Comparison of ENCODE assay signal across 23 cellular contexts in the genomic region with DNA sequence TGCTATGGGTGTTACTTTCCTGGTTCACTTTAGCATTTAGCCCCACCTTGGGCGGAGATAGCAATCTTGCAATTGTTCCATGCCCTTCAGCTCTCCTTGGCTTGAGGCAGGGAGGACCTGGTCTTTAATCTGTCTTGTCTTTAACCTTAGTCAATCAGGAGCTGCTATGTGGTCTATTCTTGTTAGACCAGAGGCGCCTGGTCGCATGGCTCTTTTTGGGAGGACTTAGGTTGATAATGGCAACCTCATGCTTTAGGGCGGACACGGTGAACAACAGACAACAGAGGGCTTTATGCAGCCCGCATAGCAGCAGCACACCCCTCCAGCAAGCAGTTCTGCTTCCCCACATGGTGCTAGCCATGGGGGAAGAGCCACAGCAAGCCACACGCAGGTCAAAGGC. TPM values are rescaled to one million over a fixed set of nuclear protein-coding genes. Genes with fewer than 3 reads are reported as not detected.
DNase-seq lines count a peak whose midpoint lies in the region; ATAC-seq and TF ChIP-seq lines count a peak whose summit lies in the region.
"Had no signal": no experiment of that assay in that cellular context is flagged by ENCODE, and none has a peak within 500 bp of the region (broad histone marks: within the 10 kb centered on the region; RNA-seq: fewer than 3 reads in every experiment).

No MANE protein-coding gene starts in this region.

- no peaks in the 10 kb centered on the region; the same call in 1 of the 2 replicates for H3F3A ChIP-seq in GM23338 (replicated peaks; ENCODE audit: low read depth)
- peaks cover 55% of the 10 kb centered on the region for H3F3A ChIP-seq in neural progenitor cell (ENCODE audit: low read depth)

- peaks cover 7% of the 10 kb centered on the region; the same call in 1 of the 2 replicates for H3K4me1 ChIP-seq in GM23338 (ENCODE audit: insufficient read depth)
- no peaks in the 10 kb centered on the region for H3K4me1 ChIP-seq in endodermal cell (ENCODE audit: control insufficient read depth, insufficient read depth, low read length)
- H3K4me1 ChIP-seq in neural progenitor cell: peaks cover 30% of the 10 kb centered on the region
- H3K4me1 ChIP-seq in colonic mucosa: no peaks in the 10 kb centered on the region

- no peak overlapping the region for H3K9ac ChIP-seq in endodermal cell (ENCODE audit: extremely low read depth, low read length, poor library complexity, severe bottlenecking)
- no peak overlapping the region for H3K9ac ChIP-seq in neural progenitor cell
- no peak overlapping the region for H3K9ac ChIP-seq in colonic mucosa (ENCODE audit: low read depth in 2 of 2, low read length in 2 of 2)
- H3K9ac ChIP-seq: BLaER1 treated with 17β-estradiol and CSF1 and Interleukin-3, amounts not matched to agents 10 nM and 100 nM had no signal

- H3K27ac ChIP-seq in GM23338 (ENCODE audit: low read depth): no peak overlapping the region
- H3K27ac ChIP-seq in endodermal cell (ENCODE audit: low read depth, low read length): no peak overlapping the region
- no peak overlapping the region for H3K27ac ChIP-seq in neural progenitor cell
- no peak overlapping the region for H3K27ac ChIP-seq in colonic mucosa
- H3K27ac ChIP-seq: BLaER1 treated with 17β-estradiol and CSF1 and Interleukin-3, amounts not matched to agents 10 nM and 100 nM; RWPE1; SK-N-MC had no signal

- H3K4me3 ChIP-seq in GM23338 (no peak overlapping the region), endodermal cell (ENCODE audit: low read length) (no peak overlapping the region), neural progenitor cell (no peak overlapping the region), colonic mucosa (no peak overlapping the region)
- H3K4me3 ChIP-seq: BLaER1 treated with 17β-estradiol and CSF1 and Interleukin-3, amounts not matched to agents 10 nM and 100 nM; HAP-1; SK-N-MC had no signal

- peaks cover 2% of the 10 kb centered on the region for H3K27me3 Mint-ChIP-seq in GM23338 (ENCODE audit: insufficient read depth, low read depth, poor library complexity)
- peaks cover 8% of the 10 kb centered on the region for H3K27me3 Mint-ChIP-seq in endodermal cell (ENCODE audit: insufficient read depth)
- H3K27me3 Mint-ChIP-seq in neural progenitor cell (ENCODE audit: insufficient read depth, low read depth): peaks cover 6% of the 10 kb centered on the region

- H3K36me3 Mint-ChIP-seq in GM23338 (ENCODE audit: low read depth): no peaks in the 10 kb centered on the region
- no peaks in the 10 kb centered on the region for H3K36me3 Mint-ChIP-seq in endodermal cell (ENCODE audit: low read depth)
- H3K36me3 Mint-ChIP-seq in neural progenitor cell: no peaks in the 10 kb centered on the region
- H3K36me3 Mint-ChIP-seq: IgD-negative memory B cell had no signal

- ATAC-seq in GM23338: peak; percentile 44
- ATAC-seq: Panc1 had no signal

- 80 to 82% methylated on average over 3 to 7 of the region's 7 CpGs for WGBS in endodermal cell (ENCODE audit: insufficient coverage in 1 of 2, insufficient read length in 1 of 2), 2 experiments

- H3K9me3 ChIP-seq in endodermal cell (ENCODE audit: control insufficient read depth, low read length) (no peaks in the 10 kb centered on the region), neural progenitor cell (ENCODE audit: low read depth) (no peaks in the 10 kb centered on the region), colonic mucosa (no peaks in the 10 kb centered on the region)
- H3K9me3 ChIP-seq: HAP-1 had no signal

- peak overlapping the region; percentile 84 for H2AFZ ChIP-seq in GM23338
- no peak overlapping the region for H2AFZ ChIP-seq in neural progenitor cell (replicated peaks)

- no peaks in the 10 kb centered on the region for H3K79me2 ChIP-seq in GM23338 (replicated peaks; ENCODE audit: insufficient read depth)
- no peaks in the 10 kb centered on the region for H3K79me2 ChIP-seq in neural progenitor cell (ENCODE audit: low read depth)

- H3K4me3 Mint-ChIP-seq in GM23338 (no peak overlapping the region), endodermal cell (no peak overlapping the region), neural progenitor cell (no peak overlapping the region)
- H3K4me3 Mint-ChIP-seq: CD4-positive, alpha-beta T cell had no signal

- H3K4me2 ChIP-seq in GM23338 (no peak overlapping the region), neural progenitor cell (no peak overlapping the region)
- H3K4me2 ChIP-seq: BLaER1 treated with 17β-estradiol and CSF1 and Interleukin-3, amounts not matched to agents 10 nM and 100 nM had no signal

- no peak overlapping the region for H3K27ac Mint-ChIP-seq in GM23338
- H3K27ac Mint-ChIP-seq in endodermal cell: no peak overlapping the region
- H3K27ac Mint-ChIP-seq in neural progenitor cell: no peak overlapping the region
- H3K27ac Mint-ChIP-seq: CD4-positive, alpha-beta T cell had no signal

- intact Hi-C loops in colonic mucosa (cut with DNase I): no loop called here

- no peaks in the 10 kb centered on the region for H3K27me3 ChIP-seq in GM23338 (ENCODE audit: insufficient read depth)
- H3K27me3 ChIP-seq in endodermal cell (ENCODE audit: control insufficient read depth, insufficient read depth, low read length, poor library complexity, severe bottlenecking): no peaks in the 10 kb centered on the region
- peaks cover 100% of the 10 kb centered on the region for H3K27me3 ChIP-seq in neural progenitor cell
- H3K27me3 ChIP-seq in colonic mucosa: peaks cover 52% of the 10 kb centered on the region

- no peaks in the 10 kb centered on the region for H3K9me2 ChIP-seq in GM23338 (ENCODE audit: insufficient read depth)

- H3K9me3 Mint-ChIP-seq in GM23338: peaks cover 1% of the 10 kb centered on the region; the same call in 1 of the 3 replicates
- H3K9me3 Mint-ChIP-seq in endodermal cell: no peaks in the 10 kb centered on the region
- peaks cover 21% of the 10 kb centered on the region for H3K9me3 Mint-ChIP-seq in neural progenitor cell
- H3K9me3 Mint-ChIP-seq: CD4-positive, alpha-beta T cell had no signal

- no peaks in the 10 kb centered on the region for H3K36me3 ChIP-seq in GM23338 (ENCODE audit: insufficient read depth)
- H3K36me3 ChIP-seq in endodermal cell (ENCODE audit: control insufficient read depth, insufficient read depth, low read length): no peaks in the 10 kb centered on the region
- no peaks in the 10 kb centered on the region for H3K36me3 ChIP-seq in neural progenitor cell
- H3K36me3 ChIP-seq in colonic mucosa: no peaks in the 10 kb centered on the region
- H3K36me3 ChIP-seq: BLaER1 treated with 17β-estradiol and CSF1 and Interleukin-3, amounts not matched to agents 10 nM and 100 nM; HAP-1 had no signal

- TF ChIP-seq CTCF in GM23338 (conservative IDR thresholded peaks at IDR 0.05; ENCODE audit: low read depth in 2 of 2) (no peak), endodermal cell (conservative IDR thresholded peaks at IDR 0.05) (no peak), neural progenitor cell (IDR thresholded peaks at IDR 0.05) (no peak), colonic mucosa (IDR thresholded peaks at IDR 0.05) (no peak)

- DNase-seq in GM23338 (ENCODE audit: low spot score) (no peak), SK-MEL-5 (ENCODE audit: low read depth, low spot score) (peak; percentile 55), endodermal cell (peak; percentile 64), neural progenitor cell (ENCODE audit: low spot score) (peak; percentile 50), colonic mucosa (no peak), NCI-H1436 treated with DMSO at 0.1 percent for 48 hours (lab: John Stamatoyannopoulos, UW) (no peak)
- no peak for DNase-seq in stimulated activated naive CD4-positive, alpha-beta T cell (lab: John Stamatoyannopoulos, UW)
- DNase-seq: AML-193; CD4-positive, alpha-beta T cell; NCI-H1105; NCI-H146; NCI-H2029; NCI-H226; NCI-H510A; NCI-H69; SHP77; SW 1271 had no signal

- no peaks in the 10 kb centered on the region for H4K20me1 ChIP-seq in GM23338 (replicated peaks; ENCODE audit: insufficient read depth)
- H4K20me1 ChIP-seq in neural progenitor cell (ENCODE audit: low read depth): no peaks in the 10 kb centered on the region
- H4K20me1 ChIP-seq: BLaER1 treated with 17β-estradiol and CSF1 and Interleukin-3, amounts not matched to agents 10 nM and 100 nM had no signal

- H3K4me1 Mint-ChIP-seq in GM23338: peaks cover 21% of the 10 kb centered on the region
- peaks cover 17% of the 10 kb centered on the region for H3K4me1 Mint-ChIP-seq in endodermal cell
- peaks cover 20% of the 10 kb centered on the region for H3K4me1 Mint-ChIP-seq in neural progenitor cell

- in situ Hi-C loops in SK-MEL-5 (cut with HindIII; ENCODE audit: low pct_unique_long_range_greater_than_20kb, low sequenced_read_pairs): no loop called here

TF ChIP-seq in GM23338, 12 proteins besides CTCF, POLR2A, EP300 and RAD21 (continues in another document):
- TF ChIP-seq ZNF331 (CRISPR knock-in tag; IDR thresholded peaks at IDR 0.05; ENCODE audit: low read depth) (no peak), EZH2 (IDR thresholded peaks at IDR 0.05; ENCODE audit: low read depth, unreplicated experiment) (no peak)

RNA-seq across cellular contexts. Expression of gene ZDBF2, which starts 17.8 kb away (rescaled TPM):
- total RNA-seq in GM23338 (2014; rRNA removed; shearing (Covaris generic)): 35.6 and 41.1 TPM in 2 replicates
- polyA plus RNA-seq in GM23338 (2016; fragmentation: Nextera tagmentation; extraction: Ambion mirVana): 7.5 and 7.6 TPM in 2 replicates
- total RNA-seq in SK-MEL-5 (2014; rRNA removed; shearing (Covaris generic)): 13.1 and 14.0 TPM in 2 replicates
- 3.5 and 4.8 TPM in 2 replicates for polyA plus RNA-seq in SK-MEL-5 (2015; cell fraction: cytosol; rRNA removed)
- 25.9 and 29.9 TPM in 2 replicates for polyA plus RNA-seq in SK-MEL-5 (2015; cell fraction: nucleus; rRNA removed)
- total RNA-seq in endodermal cell (10 to 100 TPM; 14.1 to 27.0 TPM), neural progenitor cell (ENCODE audit: low replicate concordance) (42.6 and 83.6 TPM in 2 replicates), colonic mucosa (1 to 10 TPM; 1.7 to 5.8 TPM)
- 17.0 TPM for polyA plus RNA-seq in endodermal cell (2013, experiment 1 of 2)
- polyA plus RNA-seq in endodermal cell (2013, experiment 2 of 2): 17.5 TPM

Comparison
In these comparisons a context has a peak if more than half of its experiments do, and no peak if none do; other contexts are left out.
1. DNase-seq: peak in SK-MEL-5 (single experiment), endodermal cell (single experiment) and neural progenitor cell (single experiment); none in GM23338 (single experiment), colonic mucosa (single experiment), stimulated activated naive CD4-positive, alpha-beta T cell (0 of 6) and NCI-H1436 treated with DMSO at 0.1 percent for 48 hours (single experiment).